Comparison of ENCODE assay signal across 10 cellular contexts in genomic region chr6:27297857-27298730, GRCh38. TPM values are rescaled to one million over a fixed set of nuclear protein-coding genes. Genes with fewer than 3 reads are reported as not detected.
DNase-seq lines count a peak whose midpoint lies in the region; ATAC-seq, FAIRE-seq and TF ChIP-seq lines count a peak whose summit lies in the region.
"Had no signal": no experiment of that assay in that cellular context is flagged by ENCODE, and none has a peak within 500 bp of the region (broad histone marks: within the 10 kb centered on the region; RNA-seq: fewer than 3 reads in every experiment).

No MANE protein-coding gene starts in this region.

- H3K36me3 ChIP-seq in NT2/D1 (ENCODE audit: insufficient read depth, insufficient read length, low read length): no peaks in the 10 kb centered on the region
- H3K36me3 ChIP-seq in small intestine (ENCODE audit: control insufficient read depth in 2 of 2, insufficient read depth in 2 of 2, low read length in 2 of 2): no peaks in the 10 kb centered on the region

- H3K4me3 Mint-ChIP-seq in endothelial cell (ENCODE audit: unreplicated experiment): peak overlapping the region; percentile 91
- H3K4me3 Mint-ChIP-seq in naive thymus-derived CD8-positive, alpha-beta T cell: peak overlapping the region in 2 of 10 donors; percentile 5 to 28

- H3K27me3 ChIP-seq in right cardiac atrium (ENCODE audit: control insufficient read depth, insufficient read depth): peaks cover 9% of the 10 kb centered on the region
- no peaks in the 10 kb centered on the region for H3K27me3 ChIP-seq in NT2/D1 (ENCODE audit: insufficient read depth, insufficient read length)
- H3K27me3 ChIP-seq in small intestine (ENCODE audit: control insufficient read depth in 2 of 2, insufficient read depth in 2 of 2, low read length in 2 of 2): peaks cover 2 to 41% of the 10 kb centered on the region in 2 donors

- H3K27me3 Mint-ChIP-seq in endothelial cell (ENCODE audit: unreplicated experiment): peaks cover 23% of the 10 kb centered on the region
- peaks cover 71 to 100% (median 82%) of the 10 kb centered on the region in 5 donors for H3K27me3 Mint-ChIP-seq in naive thymus-derived CD8-positive, alpha-beta T cell

- no peak overlapping the region for H3K27ac ChIP-seq in right cardiac atrium (ENCODE audit: low read length)
- no peak overlapping the region for H3K27ac ChIP-seq in small intestine (ENCODE audit: low read depth in 1 of 2, low read length in 1 of 2)
- H3K27ac ChIP-seq: skin epidermis had no signal

- no peak overlapping the region for H3K9ac ChIP-seq in NT2/D1 (ENCODE audit: insufficient read length, low read depth)

- no peak for ATAC-seq in right cardiac atrium
- no peak for ATAC-seq in left ventricle myocardium superior
- ATAC-seq in naive thymus-derived CD8-positive, alpha-beta T cell: no peak

- H3K4me1 ChIP-seq in right cardiac atrium (ENCODE audit: control insufficient read depth, insufficient read depth, low read length) (no peaks in the 10 kb centered on the region), NT2/D1 (ENCODE audit: insufficient read depth, insufficient read length) (no peaks in the 10 kb centered on the region), small intestine (ENCODE audit: control insufficient read depth in 2 of 2, insufficient read depth in 1 of 2, low read depth in 1 of 2, low read length in 1 of 2) (no peaks in the 10 kb centered on the region)

- no peak for TF ChIP-seq CTCF in endothelial cell (IDR thresholded peaks at IDR 0.05; ENCODE audit: unreplicated experiment)

- H3K9me3 ChIP-seq in right cardiac atrium (ENCODE audit: control insufficient read depth, low read length) (peaks cover 2% of the 10 kb centered on the region), NT2/D1 (ENCODE audit: insufficient read depth, low read length) (no peaks in the 10 kb centered on the region), small intestine (ENCODE audit: control insufficient read depth, low read depth) (no peaks in the 10 kb centered on the region)

- peak overlapping the region; percentile 81 for H3K27ac Mint-ChIP-seq in endothelial cell (ENCODE audit: unreplicated experiment)
- peak overlapping the region in 1 of 10 donors; percentile 90 for H3K27ac Mint-ChIP-seq in naive thymus-derived CD8-positive, alpha-beta T cell

- peaks cover 7% of the 10 kb centered on the region for H3K36me3 Mint-ChIP-seq in endothelial cell (ENCODE audit: low read depth, unreplicated experiment)
- H3K36me3 Mint-ChIP-seq in naive thymus-derived CD8-positive, alpha-beta T cell: peaks cover 5 to 64% (median 13%) of the 10 kb centered on the region in 3 donors

- POLR2A ChIA-PET in naive thymus-derived CD8-positive, alpha-beta T cell (lab: Charles Lee): interaction anchor here (0.6 kb wide), 1 partner anchor 729 kb away, joined by 3 read pairs; no protein-coding TSS in a partner anchor

- DNase-seq in right cardiac atrium: no peak
- no peak for DNase-seq in left ventricle myocardium superior
- no peak for DNase-seq in NT2/D1 (ENCODE audit: low read depth, low spot score)
- peak; percentile 66 for DNase-seq in endothelial cell (ENCODE audit: low spot score)
- peak; percentile 14 to 28 for DNase-seq in stimulated activated CD8-positive, alpha-beta memory T cell treated with anti-CD3 and anti-CD28 coated beads, Interleukin-7, amount 100 ng/mL, for 48 hours (ENCODE audit: extremely low read depth in 1 of 2, low read depth in 1 of 2)
- DNase-seq in naive thymus-derived CD8-positive, alpha-beta T cell: no peak
- no peak for DNase-seq in small intestine
- no peak for DNase-seq in GDM1 (lab: John Stamatoyannopoulos, UW)

- no peaks in the 10 kb centered on the region for H3K9me3 Mint-ChIP-seq in endothelial cell (ENCODE audit: unreplicated experiment)
- peaks cover 0 to 78% (median 44%) of the 10 kb centered on the region in 9 donors for H3K9me3 Mint-ChIP-seq in naive thymus-derived CD8-positive, alpha-beta T cell

- H3K4me3 ChIP-seq in right cardiac atrium (ENCODE audit: low read length) (peak overlapping the region; percentile 14), NT2/D1 (ENCODE audit: insufficient read length, low read depth) (peak overlapping the region; percentile 39), small intestine (ENCODE audit: low read depth in 1 of 2, low read length in 2 of 2) (no peak overlapping the region)
- H3K4me3 ChIP-seq: skin epidermis had no signal

- intact Hi-C loops in right cardiac atrium (cut with DNase I): no loop called here
- intact Hi-C loops in left ventricle myocardium superior (cut with micrococcal nuclease): no loop called here

- peaks cover 35% of the 10 kb centered on the region for H3K4me1 Mint-ChIP-seq in endothelial cell (ENCODE audit: unreplicated experiment)
- H3K4me1 Mint-ChIP-seq in naive thymus-derived CD8-positive, alpha-beta T cell: peaks cover 0 to 4% (median 1%) of the 10 kb centered on the region in 4 donors

- FAIRE-seq in small intestine (lab: Jason Lieb, UNC): no peak
- FAIRE-seq: endometrium had no signal

- WGBS in right cardiac atrium: 22% methylated on average over 22 of the region's 22 CpGs
- WGBS in small intestine, 3 donors: 21 to 27% (median 22%) methylated on average over 22 of the region's 22 CpGs

RNA-seq across cellular contexts. Expression of gene POM121L2, which starts 14.0 kb away (rescaled TPM):
- total RNA-seq in right cardiac atrium: not detected
- not detected for polyA plus RNA-seq in right cardiac atrium
- total RNA-seq in left ventricle myocardium superior: not detected
- total RNA-seq in endothelial cell (ENCODE audit: unreplicated experiment): 1.3 TPM
- not detected for total RNA-seq in naive thymus-derived CD8-positive, alpha-beta T cell
- not detected for polyA plus RNA-seq in naive thymus-derived CD8-positive, alpha-beta T cell
- not detected for polyA plus RNA-seq in small intestine

RNA-seq across cellular contexts. Expression of gene PRSS16, which starts 50.6 kb away (rescaled TPM):
- total RNA-seq in right cardiac atrium: 1 to 10 TPM in 1 of 4 donors, under 1 TPM in 2, not detected in 1; 0.26 to 1.7 (median 0.85) TPM
- 0.36 TPM for polyA plus RNA-seq in right cardiac atrium
- not detected for total RNA-seq in left ventricle myocardium superior
- 6.1 TPM for total RNA-seq in endothelial cell (ENCODE audit: unreplicated experiment)
- total RNA-seq in naive thymus-derived CD8-positive, alpha-beta T cell: under 1 TPM in 1 of 2 experiments, not detected in 1; 0.25 TPM
- polyA plus RNA-seq in naive thymus-derived CD8-positive, alpha-beta T cell: 1 to 10 TPM in 1 of 3 donors, under 1 TPM in 1, not detected in 1; 0.57 to 1.0 TPM
- polyA plus RNA-seq in small intestine: 10 to 100 TPM; 17.1 to 31.6 (median 24.8) TPM

Comparison
In these comparisons a context has a peak if more than half of its experiments do, and no peak if none do; other contexts are left out.
1. DNase-seq: peak in endothelial cell (single experiment) and stimulated activated CD8-positive, alpha-beta memory T cell treated with anti-CD3 and anti-CD28 coated beads, Interleukin-7, amount 100 ng/mL, for 48 hours (2 of 2); none in right cardiac atrium (0 of 3), left ventricle myocardium superior (single experiment), NT2/D1 (single experiment), naive thymus-derived CD8-positive, alpha-beta T cell (0 of 10), small intestine (single experiment) and GDM1 (single experiment).
2. H3K4me3 ChIP-seq: peak in right cardiac atrium (single experiment) and NT2/D1 (single experiment); none in small intestine (0 of 2).